ENCODE assay signal across 15 cellular contexts in genomic region chr12:65464930-65465329, GRCh38.
DNase-seq lines count a peak whose midpoint lies in the region; ATAC-seq, FAIRE-seq and TF ChIP-seq lines count a peak whose summit lies in the region.
"Had no signal": no experiment of that assay in that cellular context is flagged by ENCODE, and none has a peak within 500 bp of the region (broad histone marks: within the 10 kb centered on the region; RNA-seq: fewer than 3 reads in every experiment).

No MANE protein-coding gene starts in this region.

- POLR2A ChIA-PET in AG04449 (lab: Yijun Ruan, JAX) = interaction anchor here (0.5 to 1.4 kb wide), 3 partner anchors 22 to 87 kb away, joined by 3 to 5 read pairs (median 3); no protein-coding TSS in a partner anchor

- DNase-seq in AG04449 (ENCODE audit: low read depth, low spot score) (peak; percentile 75), HTR-8/SVneo (ENCODE audit: insufficient read length, low spot score) (peak; percentile 10), chondrocyte (ENCODE audit: low spot score) (no peak), kidney tubule cell (ENCODE audit: low spot score) (peak; percentile 63), G401 (ENCODE audit: low spot score) (no peak), superior temporal gyrus (ENCODE audit: extremely low spot score) (no peak)
- DNase-seq: activated CD8-positive, alpha-beta memory T cell treated with anti-CD3 and anti-CD28 coated beads, Interleukin-2, amount 50 U/mL, for 4 hours; activated naive CD8-positive, alpha-beta T cell treated with anti-CD3 and anti-CD28 coated beads, Interleukin-2, amount 50 U/mL, for 24 hours; naive B cell; NCI-H446; RPMI8226; spleen had no signal

- H3K36me3 Mint-ChIP-seq in chondrocyte (ENCODE audit: low read depth) = peaks cover 19% of the 10 kb centered on the region
- H3K36me3 Mint-ChIP-seq: naive B cell had no signal

- no peak for FAIRE-seq in HTR-8/SVneo (lab: Jason Lieb, UNC)

- CTCF ChIA-PET in AG04449 (lab: Yijun Ruan, JAX) = interaction anchor here (1.1 to 1.4 kb wide), 3 partner anchors 9 to 36 kb away, joined by 3 to 5 read pairs (median 3); no protein-coding TSS in a partner anchor

- no peaks in the 10 kb centered on the region for H3K9me3 Mint-ChIP-seq in chondrocyte (ENCODE audit: low read depth)
- H3K9me3 Mint-ChIP-seq: activated naive CD8-positive, alpha-beta T cell treated with anti-CD3 and anti-CD28 coated beads, Interleukin-2, amount 50 U/mL, for 24 hours; naive B cell had no signal

- ATAC-seq in GM18909 (IDR thresholded peaks at IDR 0.05; ENCODE audit: poor library complexity, unreplicated experiment) = no peak
- no peak for ATAC-seq in GM21360 (IDR thresholded peaks at IDR 0.05; ENCODE audit: unreplicated experiment)
- ATAC-seq: activated naive CD8-positive, alpha-beta T cell treated with anti-CD3 and anti-CD28 coated beads, Interleukin-2, amount 50 U/mL, for 24 hours had no signal

- no peak overlapping the region for H3K4me3 ChIP-seq in AG04449 (ENCODE audit: low read depth, low read length)
- H3K4me3 ChIP-seq: BLaER1, spleen had no signal

- TF ChIP-seq CTCF in AG04449 (IDR thresholded peaks at IDR 0.05; ENCODE audit: insufficient read depth, low read length, missing control alignments) = no peak
- no peak for TF ChIP-seq CTCF in chondrocyte (IDR thresholded peaks at IDR 0.05)

- no peak overlapping the region for H3K4me3 Mint-ChIP-seq in chondrocyte (ENCODE audit: unreplicated experiment)
- H3K4me3 Mint-ChIP-seq: activated naive CD8-positive, alpha-beta T cell treated with anti-CD3 and anti-CD28 coated beads, Interleukin-2, amount 50 U/mL, for 24 hours; naive B cell had no signal

- no peaks in the 10 kb centered on the region for H3K27me3 Mint-ChIP-seq in chondrocyte (ENCODE audit: low read depth)
- H3K27me3 Mint-ChIP-seq: activated naive CD8-positive, alpha-beta T cell treated with anti-CD3 and anti-CD28 coated beads, Interleukin-2, amount 50 U/mL, for 24 hours; naive B cell had no signal

- in situ Hi-C loops in G401 (cut with HindIII; ENCODE audit: low sequenced_read_pairs) = no loop called here

- H3K4me1 Mint-ChIP-seq in chondrocyte (ENCODE audit: low read depth) = peaks cover 24% of the 10 kb centered on the region
- H3K4me1 Mint-ChIP-seq: activated naive CD8-positive, alpha-beta T cell treated with anti-CD3 and anti-CD28 coated beads, Interleukin-2, amount 50 U/mL, for 24 hours; naive B cell had no signal

- peak overlapping the region; percentile 68 for H3K27ac Mint-ChIP-seq in chondrocyte (ENCODE audit: unreplicated experiment)
- H3K27ac Mint-ChIP-seq: activated naive CD8-positive, alpha-beta T cell treated with anti-CD3 and anti-CD28 coated beads, Interleukin-2, amount 50 U/mL, for 24 hours; naive B cell had no signal

Comparison
In these comparisons a context has a peak if more than half of its experiments do, and no peak if none do; other contexts are left out.
1. DNase-seq: peak in AG04449 (single experiment), HTR-8/SVneo (single experiment) and kidney tubule cell (single experiment); none in chondrocyte (single experiment), G401 (single experiment) and superior temporal gyrus (single experiment).